1 cellular context compared by ENCODE assay signal in genomic region chr7:92729172-92729571, GRCh38.
TF ChIP-seq lines count a peak whose summit lies in the region.

No MANE protein-coding gene starts in this region.

TF ChIP-seq in K562, 482 proteins besides CTCF, POLR2A, EP300 and RAD21 (continued from another document and continues in another):
- no peak for TF ChIP-seq FOXP4 (CRISPR knock-in tag; IDR thresholded peaks at IDR 0.05; ENCODE audit: borderline replicate concordance)
- no peak for TF ChIP-seq ZNF23 (CRISPR knock-in tag; IDR thresholded peaks at IDR 0.05)
- peak; percentile 60 to 83; a peak in 2 of 4 replicates for TF ChIP-seq TRIM24 (IDR thresholded peaks at IDR 0.05)
- no peak for TF ChIP-seq OTX1 (CRISPR knock-in tag; IDR thresholded peaks at IDR 0.05)
- TF ChIP-seq SRSF1 (IDR thresholded peaks at IDR 0.05; ENCODE audit: low read depth, low read length): no peak
- TF ChIP-seq HCFC1 (IDR thresholded peaks at IDR 0.05; ENCODE audit: low read depth, low read length): no peak
- no peak for TF ChIP-seq ELF2 (CRISPR knock-in tag; IDR thresholded peaks at IDR 0.05)
- no peak for TF ChIP-seq CBX1 (IDR thresholded peaks at IDR 0.05; ENCODE audit: low read depth)
- TF ChIP-seq ZKSCAN1 (IDR thresholded peaks at IDR 0.05; ENCODE audit: low read depth, low read length): no peak
- TF ChIP-seq, protein P1, sequence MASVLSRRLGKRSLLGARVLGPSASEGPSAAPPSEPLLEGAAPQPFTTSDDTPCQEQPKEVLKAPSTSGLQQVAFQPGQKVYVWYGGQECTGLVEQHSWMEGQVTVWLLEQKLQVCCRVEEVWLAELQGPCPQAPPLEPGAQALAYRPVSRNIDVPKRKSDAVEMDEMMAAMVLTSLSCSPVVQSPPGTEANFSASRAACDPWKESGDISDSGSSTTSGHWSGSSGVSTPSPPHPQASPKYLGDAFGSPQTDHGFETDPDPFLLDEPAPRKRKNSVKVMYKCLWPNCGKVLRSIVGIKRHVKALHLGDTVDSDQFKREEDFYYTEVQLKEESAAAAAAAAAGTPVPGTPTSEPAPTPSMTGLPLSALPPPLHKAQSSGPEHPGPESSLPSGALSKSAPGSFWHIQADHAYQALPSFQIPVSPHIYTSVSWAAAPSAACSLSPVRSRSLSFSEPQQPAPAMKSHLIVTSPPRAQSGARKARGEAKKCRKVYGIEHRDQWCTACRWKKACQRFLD (CRISPR knock-in tag; IDR thresholded peaks at IDR 0.05): peak; percentile 43; the same call in 1 of the 2 replicates
- no peak for TF ChIP-seq NCOA6 (IDR thresholded peaks at IDR 0.05)
- TF ChIP-seq SMARCC2 (IDR thresholded peaks at IDR 0.05; ENCODE audit: low read depth): peak; percentile 39; the same call in 1 of the 2 replicates
- TF ChIP-seq SIN3A (IDR thresholded peaks at IDR 0.05; ENCODE audit: borderline replicate concordance in 2 of 2, control insufficient read depth in 1 of 2, low read depth in 2 of 2, low read length in 2 of 2): no peak
- no peak for TF ChIP-seq E2F6 (IDR thresholded peaks at IDR 0.05; ENCODE audit: borderline replicate concordance in 1 of 2, extremely low read depth in 1 of 2, insufficient read depth in 1 of 2, insufficient read length in 1 of 2, low read depth in 1 of 2, low read length in 1 of 2, poor library complexity in 1 of 2, severe bottlenecking in 1 of 2)
- no peak for TF ChIP-seq MAFG (tag; conservative IDR thresholded peaks at IDR 0.05)
- no peak for TF ChIP-seq RREB1 (CRISPR knock-in tag; IDR thresholded peaks at IDR 0.05)
- TF ChIP-seq ZFP1 (CRISPR knock-in tag; IDR thresholded peaks at IDR 0.05): no peak
- no peak for TF ChIP-seq ZNF696 (CRISPR knock-in tag; conservative IDR thresholded peaks at IDR 0.05)
- no peak for TF ChIP-seq TSC22D4 (tag; IDR thresholded peaks at IDR 0.05)
- TF ChIP-seq, protein P2, sequence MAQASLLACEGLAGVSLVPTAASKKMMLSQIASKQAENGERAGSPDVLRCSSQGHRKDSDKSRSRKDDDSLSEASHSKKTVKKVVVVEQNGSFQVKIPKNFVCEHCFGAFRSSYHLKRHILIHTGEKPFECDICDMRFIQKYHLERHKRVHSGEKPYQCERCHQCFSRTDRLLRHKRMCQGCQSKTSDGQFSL (CRISPR knock-in tag; IDR thresholded peaks at IDR 0.05): no peak
- TF ChIP-seq, protein P2 (tag; IDR thresholded peaks at IDR 0.05): no peak
- TF ChIP-seq KAT8 (IDR thresholded peaks at IDR 0.05; ENCODE audit: low read depth): no peak
- TF ChIP-seq GTF2A2 (tag; IDR thresholded peaks at IDR 0.05): no peak
- no peak for TF ChIP-seq PRMT5 (CRISPR knock-in tag; IDR thresholded peaks at IDR 0.05)
- TF ChIP-seq ZNF408 (CRISPR knock-in tag; IDR thresholded peaks at IDR 0.05; ENCODE audit: low read depth): no peak
- TF ChIP-seq ARHGAP35 (IDR thresholded peaks at IDR 0.05; ENCODE audit: partially characterized antibody): no peak
- no peak for TF ChIP-seq ZNF239 (CRISPR knock-in tag; IDR thresholded peaks at IDR 0.05)
- no peak for TF ChIP-seq NCOA1 (IDR thresholded peaks at IDR 0.05; ENCODE audit: low read depth)
- no peak for TF ChIP-seq CHD2 (IDR thresholded peaks at IDR 0.05; ENCODE audit: low read depth, low read length)
- no peak for TF ChIP-seq PTBP1 (IDR thresholded peaks at IDR 0.05; ENCODE audit: low read depth, low read length)
- no peak for TF ChIP-seq HNRNPL (IDR thresholded peaks at IDR 0.05; ENCODE audit: low read depth, low read length)
- TF ChIP-seq ZNF668 (CRISPR knock-in tag; IDR thresholded peaks at IDR 0.05): no peak; the same call in 1 of the 2 replicates
- TF ChIP-seq KLF10 (CRISPR knock-in tag; IDR thresholded peaks at IDR 0.05): no peak
- TF ChIP-seq MAZ (CRISPR knock-in tag; conservative IDR thresholded peaks at IDR 0.05 in 1 of 2, IDR thresholded peaks at IDR 0.05 in 1 of 2): no peak
- TF ChIP-seq HNRNPK (IDR thresholded peaks at IDR 0.05; ENCODE audit: low read depth, low read length, poor library complexity, severe bottlenecking): no peak
- TF ChIP-seq, protein P3, sequence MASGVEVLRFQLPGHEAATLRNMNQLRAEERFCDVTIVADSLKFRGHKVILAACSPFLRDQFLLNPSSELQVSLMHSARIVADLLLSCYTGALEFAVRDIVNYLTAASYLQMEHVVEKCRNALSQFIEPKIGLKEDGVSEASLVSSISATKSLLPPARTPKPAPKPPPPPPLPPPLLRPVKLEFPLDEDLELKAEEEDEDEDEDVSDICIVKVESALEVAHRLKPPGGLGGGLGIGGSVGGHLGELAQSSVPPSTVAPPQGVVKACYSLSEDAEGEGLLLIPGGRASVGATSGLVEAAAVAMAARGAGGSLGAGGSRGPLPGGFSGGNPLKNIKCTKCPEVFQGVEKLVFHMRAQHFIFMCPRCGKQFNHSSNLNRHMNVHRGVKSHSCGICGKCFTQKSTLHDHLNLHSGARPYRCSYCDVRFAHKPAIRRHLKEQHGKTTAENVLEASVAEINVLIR (CRISPR knock-in tag; IDR thresholded peaks at IDR 0.05): no peak
- TF ChIP-seq ZNF449 (CRISPR knock-in tag; IDR thresholded peaks at IDR 0.05): no peak
- TF ChIP-seq ZBTB26 (CRISPR knock-in tag; IDR thresholded peaks at IDR 0.05): no peak
- no peak for TF ChIP-seq NEUROD1 (IDR thresholded peaks at IDR 0.05; ENCODE audit: borderline replicate concordance, low read depth, low read length, partially characterized antibody)
- no peak for TF ChIP-seq POLR3A (IDR thresholded peaks at IDR 0.05; ENCODE audit: borderline replicate concordance, extremely low read depth, insufficient read depth, insufficient read length)
- TF ChIP-seq TEAD4 (IDR thresholded peaks at IDR 0.05; ENCODE audit: low read length): no peak
- TF ChIP-seq TEAD4 (CRISPR knock-in tag; IDR thresholded peaks at IDR 0.05; ENCODE audit: borderline replicate concordance): no peak
- TF ChIP-seq ZNF134 (CRISPR knock-in tag; conservative IDR thresholded peaks at IDR 0.05): no peak
- TF ChIP-seq, protein P4, sequence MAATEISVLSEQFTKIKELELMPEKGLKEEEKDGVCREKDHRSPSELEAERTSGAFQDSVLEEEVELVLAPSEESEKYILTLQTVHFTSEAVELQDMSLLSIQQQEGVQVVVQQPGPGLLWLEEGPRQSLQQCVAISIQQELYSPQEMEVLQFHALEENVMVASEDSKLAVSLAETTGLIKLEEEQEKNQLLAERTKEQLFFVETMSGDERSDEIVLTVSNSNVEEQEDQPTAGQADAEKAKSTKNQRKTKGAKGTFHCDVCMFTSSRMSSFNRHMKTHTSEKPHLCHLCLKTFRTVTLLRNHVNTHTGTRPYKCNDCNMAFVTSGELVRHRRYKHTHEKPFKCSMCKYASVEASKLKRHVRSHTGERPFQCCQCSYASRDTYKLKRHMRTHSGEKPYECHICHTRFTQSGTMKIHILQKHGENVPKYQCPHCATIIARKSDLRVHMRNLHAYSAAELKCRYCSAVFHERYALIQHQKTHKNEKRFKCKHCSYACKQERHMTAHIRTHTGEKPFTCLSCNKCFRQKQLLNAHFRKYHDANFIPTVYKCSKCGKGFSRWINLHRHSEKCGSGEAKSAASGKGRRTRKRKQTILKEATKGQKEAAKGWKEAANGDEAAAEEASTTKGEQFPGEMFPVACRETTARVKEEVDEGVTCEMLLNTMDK (IDR thresholded peaks at IDR 0.05; ENCODE audit: borderline replicate concordance, insufficient read depth, low read depth, low read length, poor library complexity, severe bottlenecking): no peak
- TF ChIP-seq, protein P5, sequence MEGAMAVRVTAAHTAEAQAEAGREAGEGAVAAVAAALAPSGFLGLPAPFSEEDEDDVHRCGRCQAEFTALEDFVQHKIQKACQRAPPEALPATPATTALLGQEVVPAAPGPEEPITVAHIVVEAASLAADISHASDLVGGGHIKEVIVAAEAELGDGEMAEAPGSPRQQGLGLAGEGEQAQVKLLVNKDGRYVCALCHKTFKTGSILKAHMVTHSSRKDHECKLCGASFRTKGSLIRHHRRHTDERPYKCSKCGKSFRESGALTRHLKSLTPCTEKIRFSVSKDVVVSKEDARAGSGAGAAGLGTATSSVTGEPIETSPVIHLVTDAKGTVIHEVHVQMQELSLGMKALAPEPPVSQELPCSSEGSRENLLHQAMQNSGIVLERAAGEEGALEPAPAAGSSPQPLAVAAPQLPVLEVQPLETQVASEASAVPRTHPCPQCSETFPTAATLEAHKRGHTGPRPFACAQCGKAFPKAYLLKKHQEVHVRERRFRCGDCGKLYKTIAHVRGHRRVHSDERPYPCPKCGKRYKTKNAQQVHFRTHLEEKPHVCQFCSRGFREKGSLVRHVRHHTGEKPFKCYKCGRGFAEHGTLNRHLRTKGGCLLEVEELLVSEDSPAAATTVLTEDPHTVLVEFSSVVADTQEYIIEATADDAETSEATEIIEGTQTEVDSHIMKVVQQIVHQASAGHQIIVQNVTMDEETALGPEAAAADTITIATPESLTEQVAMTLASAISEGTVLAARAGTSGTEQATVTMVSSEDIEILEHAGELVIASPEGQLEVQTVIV (CRISPR knock-in tag; IDR thresholded peaks at IDR 0.05; ENCODE audit: borderline replicate concordance): no peak
- TF ChIP-seq TEAD2 (tag; IDR thresholded peaks at IDR 0.05): no peak
- TF ChIP-seq BHLHE40 (IDR thresholded peaks at IDR 0.05; ENCODE audit: low read length): no peak
